Comparison of ENCODE assay signal across 24 cellular contexts in genomic region chr5:139223481-139223880, GRCh38.
"Had no signal": no experiment of that assay in that cellular context is flagged by ENCODE, and none has a peak within 500 bp of the region (broad histone marks: within the 10 kb centered on the region; RNA-seq: fewer than 3 reads in every experiment).

No MANE protein-coding gene starts in this region.

- H3K27me3 Mint-ChIP-seq: activated naive CD8-positive, alpha-beta T cell treated with anti-CD3 and anti-CD28 coated beads for 36 hours; type B pancreatic cell had no signal

- H3K36me3 Mint-ChIP-seq: activated CD4-positive, alpha-beta memory T cell treated with anti-CD3 and anti-CD28 coated beads for 36 hours; activated naive CD8-positive, alpha-beta T cell treated with anti-CD3 and anti-CD28 coated beads for 36 hours; stimulated activated effector memory CD8-positive, alpha-beta T cell treated with anti-CD3 and anti-CD28 coated beads, Interleukin-12 subunit alpha, Interleukin-12 subunit beta, amount 100 ng/mL, for 72 hours; type B pancreatic cell had no signal

- H3K36me3 ChIP-seq: esophagus muscularis mucosa had no signal

- H3K4me3 Mint-ChIP-seq: activated CD4-positive, alpha-beta memory T cell treated with anti-CD3 and anti-CD28 coated beads for 36 hours; activated naive CD8-positive, alpha-beta T cell treated with anti-CD3 and anti-CD28 coated beads for 36 hours; central memory CD8-positive, alpha-beta T cell; nephron; stimulated activated effector memory CD8-positive, alpha-beta T cell treated with anti-CD3 and anti-CD28 coated beads, Interleukin-12 subunit alpha, Interleukin-12 subunit beta, amount 100 ng/mL, for 72 hours; stimulated activated naive CD8-positive, alpha-beta T cell treated with anti-CD3 and anti-CD28 coated beads, Interleukin-15, amount 100 ng/mL, for 72 hours; type B pancreatic cell had no signal

- H3K9me3 Mint-ChIP-seq: activated CD4-positive, alpha-beta memory T cell treated with anti-CD3 and anti-CD28 coated beads for 36 hours; activated naive CD8-positive, alpha-beta T cell treated with anti-CD3 and anti-CD28 coated beads for 36 hours; central memory CD8-positive, alpha-beta T cell; stimulated activated effector memory CD8-positive, alpha-beta T cell treated with anti-CD3 and anti-CD28 coated beads, Interleukin-12 subunit alpha, Interleukin-12 subunit beta, amount 100 ng/mL, for 72 hours; stimulated activated naive CD8-positive, alpha-beta T cell treated with anti-CD3 and anti-CD28 coated beads, Interleukin-15, amount 100 ng/mL, for 72 hours; type B pancreatic cell had no signal

- H3K4me2 ChIP-seq: hepatocyte had no signal

- H3K4me1 ChIP-seq: esophagus muscularis mucosa, foreskin keratinocyte, parathyroid adenoma had no signal

- H3K27ac Mint-ChIP-seq: activated CD4-positive, alpha-beta memory T cell treated with anti-CD3 and anti-CD28 coated beads for 36 hours; activated naive CD8-positive, alpha-beta T cell treated with anti-CD3 and anti-CD28 coated beads for 36 hours; nephron; stimulated activated effector memory CD8-positive, alpha-beta T cell treated with anti-CD3 and anti-CD28 coated beads, Interleukin-12 subunit alpha, Interleukin-12 subunit beta, amount 100 ng/mL, for 72 hours; stimulated activated naive CD8-positive, alpha-beta T cell treated with anti-CD3 and anti-CD28 coated beads, Interleukin-15, amount 100 ng/mL, for 72 hours; type B pancreatic cell had no signal

- H3K9ac ChIP-seq: parathyroid adenoma had no signal

- H3K9me3 ChIP-seq: esophagus muscularis mucosa had no signal

- DNase-seq: activated CD4-positive, alpha-beta memory T cell treated with anti-CD3 and anti-CD28 coated beads for 36 hours; activated CD4-positive, alpha-beta T cell treated with anti-CD3 and anti-CD28 coated beads for 48 hours; activated naive CD4-positive, alpha-beta T cell treated with Interleukin-2 at 50 U/mL for 16 hours; activated naive CD8-positive, alpha-beta T cell treated with anti-CD3 and anti-CD28 coated beads for 36 hours; activated T-cell treated with anti-CD3 and anti-CD28 coated beads, Interleukin-2, amount 50 U/mL, for 48 hours; effector memory CD4-positive, alpha-beta T cell; foreskin keratinocyte; glutamatergic neuron; left ventricle myocardium superior; midbrain; right cardiac atrium; small intestine; stimulated activated CD4-positive, alpha-beta T cell treated with anti-CD3 and anti-CD28 coated beads, Interleukin-2, amount 100 ng/mL, for 24 hours; stimulated activated naive CD8-positive, alpha-beta T cell treated with anti-CD3 and anti-CD28 coated beads, Interleukin-15, amount 100 ng/mL, for 72 hours had no signal

- FAIRE-seq: astrocyte, colon, endothelial cell of umbilical vein, small intestine had no signal

- H3K27ac ChIP-seq: esophagus muscularis mucosa, foreskin keratinocyte, hepatocyte, parathyroid adenoma had no signal

- H2AFZ ChIP-seq: hepatocyte, parathyroid adenoma had no signal

- ATAC-seq: foreskin keratinocyte; left ventricle myocardium superior; right cardiac atrium; stimulated activated effector memory CD8-positive, alpha-beta T cell treated with anti-CD3 and anti-CD28 coated beads, Interleukin-12 subunit alpha, Interleukin-12 subunit beta, amount 100 ng/mL, for 72 hours; stimulated activated naive CD8-positive, alpha-beta T cell treated with anti-CD3 and anti-CD28 coated beads, Interleukin-15, amount 100 ng/mL, for 72 hours had no signal

- H3K4me1 Mint-ChIP-seq: activated naive CD8-positive, alpha-beta T cell treated with anti-CD3 and anti-CD28 coated beads for 36 hours; central memory CD8-positive, alpha-beta T cell; nephron; stimulated activated effector memory CD8-positive, alpha-beta T cell treated with anti-CD3 and anti-CD28 coated beads, Interleukin-12 subunit alpha, Interleukin-12 subunit beta, amount 100 ng/mL, for 72 hours; stimulated activated naive CD8-positive, alpha-beta T cell treated with anti-CD3 and anti-CD28 coated beads, Interleukin-15, amount 100 ng/mL, for 72 hours had no signal

- H3K27me3 ChIP-seq: esophagus muscularis mucosa, foreskin keratinocyte, hepatocyte had no signal

- H3K4me3 ChIP-seq: esophagus muscularis mucosa, hepatocyte had no signal
